In genomic region chr16:5490499-5490898, GRCh38 we compare ENCODE assay signal across 8 cellular contexts.
DNase-seq lines count a peak whose midpoint lies in the region; ATAC-seq and TF ChIP-seq lines count a peak whose summit lies in the region.

No MANE protein-coding gene starts in this region.

- DNase-seq in stimulated activated CD4-positive, alpha-beta T cell treated with anti-CD3 and anti-CD28 coated beads, Interleukin-15, amount 100 ng/mL, for 24 hours: peak; percentile 47
- DNase-seq in stimulated activated CD4-positive, alpha-beta T cell treated with anti-CD3 and anti-CD28 coated beads, Interleukin-4, amount 100 ng/mL, for 1 hour: no peak
- DNase-seq in NCI-H69 (lab: John Stamatoyannopoulos, UW): peak; percentile 44
- peak; percentile 82 for DNase-seq in ecto neural progenitor cell (ENCODE audit: low spot score)
- DNase-seq in progenitor cell of endocrine pancreas (ENCODE audit: low spot score, unreplicated experiment): peak; percentile 57
- no peak for DNase-seq in NCI-H187 treated with DMSO at 0.1 percent for 48 hours (lab: John Stamatoyannopoulos, UW)

- ATAC-seq in HG03439 (IDR thresholded peaks at IDR 0.05; ENCODE audit: unreplicated experiment) (no peak), HG03460 (IDR thresholded peaks at IDR 0.05; ENCODE audit: unreplicated experiment) (no peak)

- H3K36me3 Mint-ChIP-seq in progenitor cell of endocrine pancreas (ENCODE audit: insufficient read depth): no peaks in the 10 kb centered on the region

- peaks cover 7% of the 10 kb centered on the region for H3K4me1 Mint-ChIP-seq in progenitor cell of endocrine pancreas (ENCODE audit: low read depth)

- peak; percentile 97 for TF ChIP-seq CTCF in progenitor cell of endocrine pancreas (IDR thresholded peaks at IDR 0.05; ENCODE audit: unreplicated experiment)

- no peaks in the 10 kb centered on the region for H3K9me3 Mint-ChIP-seq in progenitor cell of endocrine pancreas (ENCODE audit: low read depth)

- H3K27me3 Mint-ChIP-seq in progenitor cell of endocrine pancreas: peaks cover 15% of the 10 kb centered on the region

- H3K27ac Mint-ChIP-seq in progenitor cell of endocrine pancreas: no peak overlapping the region

- no peak overlapping the region for H3K4me3 Mint-ChIP-seq in progenitor cell of endocrine pancreas (ENCODE audit: low read depth)

Comparison
In these comparisons a context has a peak if more than half of its experiments do, and no peak if none do; other contexts are left out.
1. DNase-seq: peak in stimulated activated CD4-positive, alpha-beta T cell treated with anti-CD3 and anti-CD28 coated beads, Interleukin-15, amount 100 ng/mL, for 24 hours (single experiment), NCI-H69 (single experiment), ecto neural progenitor cell (single experiment) and progenitor cell of endocrine pancreas (single experiment); none in stimulated activated CD4-positive, alpha-beta T cell treated with anti-CD3 and anti-CD28 coated beads, Interleukin-4, amount 100 ng/mL, for 1 hour (single experiment) and NCI-H187 treated with DMSO at 0.1 percent for 48 hours (single experiment).